ENCODE assay signal across 18 cellular contexts in genomic region chr5:111606194-111606593, GRCh38.
DNase-seq lines count a peak whose midpoint lies in the region; FAIRE-seq and TF ChIP-seq lines count a peak whose summit lies in the region.
"Had no signal": no experiment of that assay in that cellular context is flagged by ENCODE, and none has a peak within 500 bp of the region (broad histone marks: within the 10 kb centered on the region; RNA-seq: fewer than 3 reads in every experiment).

No MANE protein-coding gene starts in this region.

- DNase-seq in bronchial epithelial cell (ENCODE audit: low read depth) (peak; percentile 33), iris pigment epithelial cell (ENCODE audit: low read depth) (peak; percentile 28), left ventricle myocardium inferior (no peak), SW 1271 (lab: John Stamatoyannopoulos, UW) (no peak), NCI-H82 (lab: John Stamatoyannopoulos, UW) (no peak), germinal center (ENCODE audit: low spot score) (no peak)
- DNase-seq: Calu3; CD8-positive, alpha-beta T cell; DMS79 treated with DMSO at 0.1 percent for 48 hours; GF-D8; GM23248; HCEC 1CT; KBM-7 had no signal

- H3K9me3 ChIP-seq in left ventricle myocardium inferior (replicated peaks) = peaks cover 11% of the 10 kb centered on the region

- H3K27me3 ChIP-seq in bronchial epithelial cell (ENCODE audit: control insufficient read depth, insufficient read depth, low read length) (peaks cover 1% of the 10 kb centered on the region), left ventricle myocardium inferior (ENCODE audit: low read depth) (no peaks in the 10 kb centered on the region)
- H3K27me3 ChIP-seq: BLaER1 treated with 17β-estradiol and CSF1 and Interleukin-3, amounts not matched to agents 10 nM and 100 nM had no signal

- TF ChIP-seq RAD21 in Ishikawa (IDR thresholded peaks at IDR 0.05; ENCODE audit: low read depth) = no peak

- no peaks in the 10 kb centered on the region for H3K36me3 ChIP-seq in bronchial epithelial cell (ENCODE audit: control insufficient read depth, insufficient read depth, low read length)
- H3K36me3 ChIP-seq in left ventricle myocardium inferior = no peaks in the 10 kb centered on the region
- H3K36me3 ChIP-seq: BLaER1 treated with 17β-estradiol and CSF1 and Interleukin-3, amounts not matched to agents 10 nM and 100 nM had no signal

- no peak overlapping the region for H3K27ac ChIP-seq in left ventricle myocardium inferior (replicated peaks)
- H3K27ac ChIP-seq: BLaER1 treated with 17β-estradiol and CSF1 and Interleukin-3, amounts not matched to agents 10 nM and 100 nM; GM23248 had no signal

- H3K4me3 ChIP-seq in bronchial epithelial cell (ENCODE audit: low read depth, low read length) (no peak overlapping the region), left ventricle myocardium inferior (no peak overlapping the region)
- H3K4me3 ChIP-seq: BLaER1 treated with 17β-estradiol and CSF1 and Interleukin-3, amounts not matched to agents 10 nM and 100 nM; GM23248 had no signal

- FAIRE-seq in bronchial epithelial cell (lab: Jason Lieb, UNC) = no peak
- FAIRE-seq: GM19239, H54, HTR-8/SVneo had no signal

- no peak for TF ChIP-seq EP300 in Ishikawa (IDR thresholded peaks at IDR 0.05; ENCODE audit: borderline replicate concordance)

- H3K4me1 ChIP-seq in left ventricle myocardium inferior = no peaks in the 10 kb centered on the region
- H3K4me1 ChIP-seq: BLaER1 treated with 17β-estradiol and CSF1 and Interleukin-3, amounts not matched to agents 10 nM and 100 nM had no signal

- intact Hi-C loops in left ventricle myocardium inferior (cut with micrococcal nuclease) = no loop called here

- no peak for TF ChIP-seq CTCF in bronchial epithelial cell (IDR thresholded peaks at IDR 0.05; ENCODE audit: insufficient read depth, low read length, severe bottlenecking)
- TF ChIP-seq CTCF in left ventricle myocardium inferior (IDR thresholded peaks at IDR 0.05; ENCODE audit: borderline replicate concordance) = no peak

TF ChIP-seq in Ishikawa, 13 proteins besides CTCF, POLR2A, EP300 and RAD21:
- TF ChIP-seq TCF12 (IDR thresholded peaks at IDR 0.05; ENCODE audit: low read depth) (no peak), CEBPB (IDR thresholded peaks at IDR 0.05) (peak; percentile 78; the same call in 1 of the 2 replicates)

Comparison
In these comparisons a context has a peak if more than half of its experiments do, and no peak if none do; other contexts are left out.
1. DNase-seq: peak in bronchial epithelial cell (single experiment) and iris pigment epithelial cell (single experiment); none in left ventricle myocardium inferior (single experiment), SW 1271 (0 of 2), NCI-H82 (single experiment) and germinal center (single experiment).